Comparison of ENCODE assay signal across 1 cellular context in genomic region chr19:7926727-7927604, GRCh38.
TF ChIP-seq lines count a peak whose summit lies in the region.

No MANE protein-coding gene starts in this region.

TF ChIP-seq in endothelial cell of umbilical vein, 7 proteins besides CTCF, POLR2A, EP300 and RAD21 (continued from another document):
- TF ChIP-seq MAX (IDR thresholded peaks at IDR 0.05; ENCODE audit: insufficient read depth, insufficient read length): no peak
